Comparison of ENCODE assay signal across 8 cellular contexts in genomic region chr4:158496030-158496741, GRCh38. TPM values are rescaled to one million over a fixed set of nuclear protein-coding genes. Genes with fewer than 3 reads are reported as not detected.
A peak's percentile ranks its signal among the peaks of the same experiment; 100 is the strongest.
DNase-seq lines count a peak whose midpoint lies in the region; ATAC-seq and TF ChIP-seq lines count a peak whose summit lies in the region.

No MANE protein-coding gene starts in this region.

- intact Hi-C loops in CD4-positive, alpha-beta T cell (cut with DNase I, micrococcal nuclease): no loop called here

- H3K36me3 Mint-ChIP-seq in CD4-positive, alpha-beta T cell (ENCODE audit: low read depth): no peaks in the 10 kb centered on the region

- H3K27me3 ChIP-seq in CD4-positive, alpha-beta T cell (ENCODE audit: control insufficient read depth, insufficient read depth, low read length): no peaks in the 10 kb centered on the region

- no peaks in the 10 kb centered on the region for H3K9me3 ChIP-seq in CD4-positive, alpha-beta T cell (ENCODE audit: control insufficient read depth, low read length)

- no peak overlapping the region for H3K27ac ChIP-seq in C4-2B
- H3K27ac ChIP-seq in CD4-positive, alpha-beta T cell (ENCODE audit: low read depth, low read length): no peak overlapping the region

- DNase-seq in SK-MEL-5 (ENCODE audit: low read depth, low spot score) (peak; percentile 56), fibroblast of pulmonary artery (ENCODE audit: low read depth) (peak; percentile 28), amniotic stem cell (lab: John Stamatoyannopoulos, UW) (no peak), glomerular visceral epithelial cell (ENCODE audit: extremely low spot score) (no peak)
- DNase-seq in stimulated activated CD4-positive, alpha-beta T cell treated with anti-CD3 and anti-CD28 coated beads, Interleukin-12 subunit alpha, Interleukin-12 subunit beta, amount 100 ng/mL, for 4 hours: peak; percentile 12
- no peak for DNase-seq in CD4-positive, alpha-beta T cell

- POLR2A ChIA-PET in CD4-positive, alpha-beta T cell (lab: Charles Lee): no interaction called here

- H3K9me3 Mint-ChIP-seq in CD4-positive, alpha-beta T cell: no peaks in the 10 kb centered on the region

- in situ Hi-C loops in SK-MEL-5 (cut with HindIII; ENCODE audit: low pct_unique_long_range_greater_than_20kb, low sequenced_read_pairs): no loop called here

- H3K4me3 ChIP-seq in fibroblast of pulmonary artery (replicated peaks; ENCODE audit: low read depth, low read length): no peak overlapping the region

- H3K27me3 Mint-ChIP-seq in CD4-positive, alpha-beta T cell: peaks cover 7% of the 10 kb centered on the region

- ATAC-seq in GM21723 (IDR thresholded peaks at IDR 0.05; ENCODE audit: unreplicated experiment): peak; percentile 51
- no peak for ATAC-seq in CD4-positive, alpha-beta T cell (ENCODE audit: poor library complexity)

- no peak overlapping the region for H3K27ac Mint-ChIP-seq in CD4-positive, alpha-beta T cell

- H3K4me3 Mint-ChIP-seq in CD4-positive, alpha-beta T cell: no peak overlapping the region

- TF ChIP-seq CTCF in C4-2B (conservative IDR thresholded peaks at IDR 0.05): peak; percentile 56
- TF ChIP-seq CTCF in fibroblast of pulmonary artery (IDR thresholded peaks at IDR 0.05; ENCODE audit: low read length, missing control alignments): peak; percentile 64
- TF ChIP-seq CTCF in CD4-positive, alpha-beta T cell (IDR thresholded peaks at IDR 0.05): no peak

- no peaks in the 10 kb centered on the region for H3K4me1 Mint-ChIP-seq in CD4-positive, alpha-beta T cell (ENCODE audit: low read depth)

- CTCF ChIA-PET in CD4-positive, alpha-beta T cell (lab: Charles Lee): no interaction called here

RNA-seq across cellular contexts. Expression of gene RXFP1, which starts 25.5 kb away (rescaled TPM):
- total RNA-seq in SK-MEL-5 (2014; rRNA removed; shearing (Covaris generic)): 0.24 TPM in 1 of 2 replicates, not detected in the other
- polyA plus RNA-seq in SK-MEL-5 (2015; cell fraction: cytosol; rRNA removed): not detected in 2 replicates
- not detected in 2 replicates for polyA plus RNA-seq in SK-MEL-5 (2015; cell fraction: nucleus; rRNA removed)
- total RNA-seq in CD4-positive, alpha-beta T cell: not detected

Comparison
In these comparisons a context has a peak if more than half of its experiments do, and no peak if none do; other contexts are left out.
1. DNase-seq: peak in SK-MEL-5 (single experiment), fibroblast of pulmonary artery (single experiment) and stimulated activated CD4-positive, alpha-beta T cell treated with anti-CD3 and anti-CD28 coated beads, Interleukin-12 subunit alpha, Interleukin-12 subunit beta, amount 100 ng/mL, for 4 hours (single experiment); none in CD4-positive, alpha-beta T cell (0 of 10), amniotic stem cell (single experiment) and glomerular visceral epithelial cell (single experiment).